ENCODE assay signal across 8 cellular contexts in genomic region chr6:53543341-53544010, GRCh38. TPM values are rescaled to one million over a fixed set of nuclear protein-coding genes. Genes with fewer than 3 reads are reported as not detected.
A peak's percentile ranks its signal among the peaks of the same experiment; 100 is the strongest.
DNase-seq lines count a peak whose midpoint lies in the region; ATAC-seq, FAIRE-seq and TF ChIP-seq lines count a peak whose summit lies in the region.

No MANE protein-coding gene starts in this region.

- H3K9me3 Mint-ChIP-seq in activated CD8-positive, alpha-beta memory T cell treated with anti-CD3 and anti-CD28 coated beads, Interleukin-2, amount 10 ng/mL, durations not matched to agents 7 days and 5 days (ENCODE audit: low read depth): no peaks in the 10 kb centered on the region
- H3K9me3 Mint-ChIP-seq in activated naive CD4-positive, alpha-beta T cell treated with anti-CD3 and anti-CD28 coated beads, Interleukin-2, amount 50 U/mL, for 72 hours: no peaks in the 10 kb centered on the region

- H3K9me3 ChIP-seq in keratinocyte (ENCODE audit: control insufficient read depth, low read depth, low read length) (no peaks in the 10 kb centered on the region), thyroid gland (no peaks in the 10 kb centered on the region)

- intact Hi-C loops in thyroid gland (cut with DNase I): loop anchor here (5.0 to 10.0 kb wide), 2 partner anchors 51 to 181 kb away; no protein-coding TSS in a partner anchor

- no peak for DNase-seq in activated CD8-positive, alpha-beta memory T cell treated with anti-CD3 and anti-CD28 coated beads, Interleukin-2, amount 10 ng/mL, durations not matched to agents 7 days and 5 days
- no peak for DNase-seq in activated CD8-positive, alpha-beta memory T cell treated with anti-CD3 and anti-CD28 coated beads, Interleukin-2, amount 50 U/mL, for 4 hours
- no peak for DNase-seq in activated naive CD4-positive, alpha-beta T cell treated with anti-CD3 and anti-CD28 coated beads, Interleukin-2, amount 50 U/mL, for 72 hours (ENCODE audit: low spot score in 2 of 2)
- no peak for DNase-seq in keratinocyte (ENCODE audit: low read depth, low spot score)
- DNase-seq in thyroid gland: no peak
- DNase-seq in GM13977 (ENCODE audit: low spot score): no peak
- DNase-seq in stimulated activated CD4-positive, alpha-beta T cell treated with anti-CD3 and anti-CD28 coated beads, Interleukin-15, amount 100 ng/mL, for 24 hours: no peak

- H3K27ac Mint-ChIP-seq in activated CD8-positive, alpha-beta memory T cell treated with anti-CD3 and anti-CD28 coated beads, Interleukin-2, amount 10 ng/mL, durations not matched to agents 7 days and 5 days: peak overlapping the region; percentile 94
- H3K27ac Mint-ChIP-seq in activated naive CD4-positive, alpha-beta T cell treated with anti-CD3 and anti-CD28 coated beads, Interleukin-2, amount 50 U/mL, for 72 hours: peak overlapping the region; percentile 80 to 97

- H3K27me3 Mint-ChIP-seq in activated CD8-positive, alpha-beta memory T cell treated with anti-CD3 and anti-CD28 coated beads, Interleukin-2, amount 10 ng/mL, durations not matched to agents 7 days and 5 days: peaks cover 13% of the 10 kb centered on the region

- in situ Hi-C loops in GM13977 (cut with MboI; ENCODE audit: low pct_unique_long_range_greater_than_20kb, low sequenced_read_pairs, unreplicated experiment): no loop called here

- H3K4me1 Mint-ChIP-seq in activated CD8-positive, alpha-beta memory T cell treated with anti-CD3 and anti-CD28 coated beads, Interleukin-2, amount 10 ng/mL, durations not matched to agents 7 days and 5 days: peaks cover 54% of the 10 kb centered on the region

- H3K79me2 ChIP-seq in keratinocyte (ENCODE audit: control insufficient read depth, insufficient read depth, low read length): peaks cover 58% of the 10 kb centered on the region

- H3K36me3 ChIP-seq in keratinocyte (ENCODE audit: control insufficient read depth in 2 of 2, extremely low read depth in 1 of 2, insufficient read depth in 2 of 2, low read length in 2 of 2) (peaks cover 8 to 10% of the 10 kb centered on the region in 2 experiments), thyroid gland (no peaks in the 10 kb centered on the region)

- CTCF ChIA-PET in activated CD8-positive, alpha-beta memory T cell treated with anti-CD3 and anti-CD28 coated beads, Interleukin-2, amount 10 ng/mL, durations not matched to agents 7 days and 5 days (lab: Charles Lee): interaction anchor here (1.2 to 3.8 kb wide), 6 partner anchors 9 to 185 kb away, joined by 3 to 40 read pairs (median 7); no protein-coding TSS in a partner anchor

- TF ChIP-seq CTCF in keratinocyte (optimal IDR thresholded peaks at IDR 0.05 in 1 of 3, IDR thresholded peaks at IDR 0.05 in 1 of 3, conservative IDR thresholded peaks at IDR 0.05 in 1 of 3; ENCODE audit: extremely low read depth in 1 of 3, insufficient read depth in 2 of 3, low read length in 3 of 3) (no peak), thyroid gland (IDR thresholded peaks at IDR 0.05) (no peak), GM13977 (IDR thresholded peaks at IDR 0.05; ENCODE audit: extremely low read depth, insufficient read depth, missing control alignments) (no peak)

- H2AFZ ChIP-seq in keratinocyte (ENCODE audit: control insufficient read depth, low read length): no peak overlapping the region

- no peaks in the 10 kb centered on the region for H3K27me3 ChIP-seq in keratinocyte (ENCODE audit: control insufficient read depth, extremely low read depth, insufficient read depth, low read length)
- H3K27me3 ChIP-seq in thyroid gland: no peaks in the 10 kb centered on the region

- WGBS in thyroid gland, 2 donors: 9 to 14% methylated on average over 3 of the region's 3 CpGs

- H3K27ac ChIP-seq in keratinocyte (ENCODE audit: control insufficient read depth, insufficient read depth, low read length): peak overlapping the region; percentile 87
- H3K27ac ChIP-seq in thyroid gland: peak overlapping the region in 2 of 3 donors; percentile 93

- H3K4me1 ChIP-seq in keratinocyte (ENCODE audit: control insufficient read depth, extremely low read depth, insufficient read depth, low read length) (peaks cover 48% of the 10 kb centered on the region), thyroid gland (peaks cover 13 to 23% of the 10 kb centered on the region in 2 donors)

- H3K36me3 Mint-ChIP-seq in activated CD8-positive, alpha-beta memory T cell treated with anti-CD3 and anti-CD28 coated beads, Interleukin-2, amount 10 ng/mL, durations not matched to agents 7 days and 5 days: peaks cover 15% of the 10 kb centered on the region
- peaks cover 8 to 9% of the 10 kb centered on the region in 2 donors for H3K36me3 Mint-ChIP-seq in activated naive CD4-positive, alpha-beta T cell treated with anti-CD3 and anti-CD28 coated beads, Interleukin-2, amount 50 U/mL, for 72 hours

- peak; percentile 53 for FAIRE-seq in keratinocyte (lab: Jason Lieb, UNC)

- peaks cover 3% of the 10 kb centered on the region for H3K9me1 ChIP-seq in keratinocyte (ENCODE audit: control insufficient read depth, extremely low read depth, insufficient read depth, low read length)

- H3K4me2 ChIP-seq in keratinocyte (ENCODE audit: control insufficient read depth, extremely low read depth, insufficient read depth, low read depth, low read length): peak overlapping the region; percentile 86

- dilution Hi-C loops in keratinocyte (cut with MboI; ENCODE audit: extremely low pct_ligation_motif_present, low sequenced_read_pairs): no loop called here

- no peak for TF ChIP-seq POLR2A in thyroid gland (IDR thresholded peaks at IDR 0.05)

- no peak for ATAC-seq in activated CD8-positive, alpha-beta memory T cell treated with anti-CD3 and anti-CD28 coated beads, Interleukin-2, amount 10 ng/mL, durations not matched to agents 7 days and 5 days
- ATAC-seq in activated naive CD4-positive, alpha-beta T cell treated with anti-CD3 and anti-CD28 coated beads, Interleukin-2, amount 50 U/mL, for 72 hours: no peak
- no peak for ATAC-seq in HG02798 (IDR thresholded peaks at IDR 0.05; ENCODE audit: poor library complexity, unreplicated experiment)

- H3K4me3 ChIP-seq in keratinocyte (ENCODE audit: control insufficient read depth in 2 of 3, extremely low read depth in 1 of 3, insufficient read depth in 2 of 3, low read depth in 1 of 3, low read length in 3 of 3): peak overlapping the region; percentile 90 to 99 (median 94)
- peak overlapping the region in 2 of 3 donors; percentile 75 to 85 for H3K4me3 ChIP-seq in thyroid gland (replicated peaks in 1 of 3)

- H4K20me1 ChIP-seq in keratinocyte (ENCODE audit: control insufficient read depth, extremely low read depth, insufficient read depth, low read length): no peaks in the 10 kb centered on the region

- H3K9ac ChIP-seq in keratinocyte (ENCODE audit: control insufficient read depth, extremely low read depth, insufficient read depth, low read length): peak overlapping the region; percentile 92

- H3K4me3 Mint-ChIP-seq in activated CD8-positive, alpha-beta memory T cell treated with anti-CD3 and anti-CD28 coated beads, Interleukin-2, amount 10 ng/mL, durations not matched to agents 7 days and 5 days: peak overlapping the region; percentile 96

RNA-seq across cellular contexts. Expression of gene GCLC, which starts 1.4 kb away (rescaled TPM):
- 10 to 100 TPM; 33.7 to 36.3 TPM for total RNA-seq in activated CD8-positive, alpha-beta memory T cell treated with anti-CD3 and anti-CD28 coated beads, Interleukin-2, amount 10 ng/mL, durations not matched to agents 7 days and 5 days
- 10 to 100 TPM; 13.5 to 14.5 TPM for total RNA-seq in activated naive CD4-positive, alpha-beta T cell treated with anti-CD3 and anti-CD28 coated beads, Interleukin-2, amount 50 U/mL, for 72 hours
- 48.9 to 110 TPM (median 73.2 TPM) in 3 replicates for polyA plus RNA-seq in keratinocyte
- polyA plus RNA-seq in keratinocyte (2011; ENCODE audit: low read depth): 509 TPM
- 59.8 and 126 TPM in 2 replicates for polyA plus RNA-seq in keratinocyte (2011; cell fraction: cytosol; rRNA removed)
- 231 and 232 TPM in 2 replicates for polyA plus RNA-seq in keratinocyte (2011; cell fraction: nucleus; rRNA removed)
- 39.6 and 81.5 TPM in 2 replicates for polyA plus RNA-seq in keratinocyte (2012; ENCODE audit: low replicate concordance)
- polyA minus RNA-seq in keratinocyte: 23.2 to 126 TPM (median 125 TPM) in 3 replicates
- 57.6 TPM for polyA minus RNA-seq in keratinocyte (2011; cell fraction: cytosol; rRNA and poly(A)+ RNA removed)
- 78.8 and 209 TPM in 2 replicates for polyA minus RNA-seq in keratinocyte (2011; cell fraction: nucleus; rRNA and poly(A)+ RNA removed)
- total RNA-seq in thyroid gland: 100 to 1,000 TPM in 1 of 4 donors, 10 to 100 TPM in 3; 67.3 to 210 (median 82.0) TPM
